19 cellular contexts compared by ENCODE assay signal in genomic region chr16:88359008-88359407, GRCh38. TPM values are rescaled to one million over a fixed set of nuclear protein-coding genes. Genes with fewer than 3 reads are reported as not detected.
DNase-seq lines count a peak whose midpoint lies in the region; ATAC-seq and TF ChIP-seq lines count a peak whose summit lies in the region.
"Had no signal": no experiment of that assay in that cellular context is flagged by ENCODE, and none has a peak within 500 bp of the region (broad histone marks: within the 10 kb centered on the region; RNA-seq: fewer than 3 reads in every experiment).

No MANE protein-coding gene starts in this region.

- H4K91ac ChIP-seq in neuronal stem cell (ENCODE audit: low read depth, low read length, poor library complexity) = no peak overlapping the region

- H3K9me3 ChIP-seq in left ventricle myocardium inferior (replicated peaks) = peaks cover 23% of the 10 kb centered on the region
- peaks cover 0 to 7% of the 10 kb centered on the region in 2 donors for H3K9me3 ChIP-seq in right atrium auricular region
- peaks cover 2 to 5% of the 10 kb centered on the region in 2 donors for H3K9me3 ChIP-seq in neuronal stem cell (replicated peaks in 1 of 2; ENCODE audit: control insufficient read depth in 2 of 2, insufficient read depth in 1 of 2, low read depth in 1 of 2, low read length in 2 of 2)
- no peaks in the 10 kb centered on the region for H3K9me3 ChIP-seq in suprapubic skin
- H3K9me3 ChIP-seq: MG63 had no signal

- no peak overlapping the region for H3K18ac ChIP-seq in neuronal stem cell (ENCODE audit: low read length)

- no peak overlapping the region for H2AFZ ChIP-seq in neuronal stem cell (ENCODE audit: low read length)
- H2AFZ ChIP-seq: GM23248 had no signal

- no peak overlapping the region for H3K9ac ChIP-seq in neuronal stem cell (ENCODE audit: low read depth, low read length, poor library complexity)
- H3K9ac ChIP-seq: GM23248 had no signal

- no peak overlapping the region for H3K4ac ChIP-seq in neuronal stem cell (ENCODE audit: low read length)

- H3K4me3 ChIP-seq in left ventricle myocardium inferior (no peak overlapping the region), right atrium auricular region (no peak overlapping the region), neuronal stem cell (ENCODE audit: low read length in 2 of 2) (no peak overlapping the region), suprapubic skin (no peak overlapping the region)
- H3K4me3 ChIP-seq: GM23248, MG63 had no signal

- no CpG with 5 or more reads among the region's 21 CpGs for WGBS in neuronal stem cell (ENCODE audit: extremely low coverage in 2 of 2, insufficient read length in 2 of 2, insufficient replicate concordance in 1 of 2), 2 donors
- 88% methylated on average over 21 of the region's 21 CpGs for WGBS in suprapubic skin

- intact Hi-C loops in left ventricle myocardium inferior (cut with micrococcal nuclease) (no loop called here), left colon (cut with DNase I, micrococcal nuclease) (no loop called here)

- H3K27me3 ChIP-seq in left ventricle myocardium inferior (ENCODE audit: low read depth) (peaks cover 49% of the 10 kb centered on the region), right atrium auricular region (no peaks in the 10 kb centered on the region), neuronal stem cell (ENCODE audit: control insufficient read depth in 3 of 3, insufficient read depth in 3 of 3, low read depth in 1 of 3, low read length in 3 of 3) (no peaks in the 10 kb centered on the region), suprapubic skin (peaks cover 3% of the 10 kb centered on the region)
- H3K27me3 ChIP-seq: MG63 had no signal

- DNase-seq in left ventricle myocardium inferior (peak; percentile 4), right atrium auricular region (ENCODE audit: low spot score) (no peak), dermis blood vessel endothelial cell (peak; percentile 14), neuronal stem cell (ENCODE audit: low spot score) (no peak), suprapubic skin (ENCODE audit: low spot score in 2 of 2) (no peak), nucleus accumbens (lab: John Stamatoyannopoulos, UW) (no peak), left colon (no peak), cortex of kidney (lab: John Stamatoyannopoulos, UW) (no peak)
- DNase-seq: CD4-positive, alpha-beta memory T cell; DND-41; GF-D8; GM23248; HFFc6; MG63; NCI-H1092 treated with DMSO at 0.1 percent for 48 hours; NCI-H1694; NCI-H2107; NCI-H226; NCI-H526 had no signal

- no peak for TF ChIP-seq EP300 in suprapubic skin (IDR thresholded peaks at IDR 0.05)

- H3K36me3 ChIP-seq in left ventricle myocardium inferior (no peaks in the 10 kb centered on the region), right atrium auricular region (no peaks in the 10 kb centered on the region), neuronal stem cell (replicated peaks in 1 of 2; ENCODE audit: control insufficient read depth in 2 of 2, insufficient read depth in 2 of 2, low read length in 2 of 2) (no peaks in the 10 kb centered on the region), suprapubic skin (no peaks in the 10 kb centered on the region)
- H3K36me3 ChIP-seq: MG63 had no signal

- TF ChIP-seq CTCF in left ventricle myocardium inferior (IDR thresholded peaks at IDR 0.05; ENCODE audit: borderline replicate concordance) (no peak), right atrium auricular region (IDR thresholded peaks at IDR 0.05) (no peak), suprapubic skin (IDR thresholded peaks at IDR 0.05) (no peak)

- no peak overlapping the region for H2BK15ac ChIP-seq in neuronal stem cell (ENCODE audit: low read length)

- H3K4me1 ChIP-seq in left ventricle myocardium inferior (no peaks in the 10 kb centered on the region), right atrium auricular region (no peaks in the 10 kb centered on the region), neuronal stem cell (ENCODE audit: control insufficient read depth in 2 of 2, insufficient read depth in 1 of 2, low read depth in 1 of 2, low read length in 2 of 2) (peaks cover 0 to 6% of the 10 kb centered on the region in 2 donors), suprapubic skin (no peaks in the 10 kb centered on the region)

- H2BK120ac ChIP-seq in neuronal stem cell (ENCODE audit: low read depth, low read length) = no peak overlapping the region

- H3K14ac ChIP-seq in neuronal stem cell (ENCODE audit: low read length) = no peak overlapping the region

- no peak overlapping the region for H2AK5ac ChIP-seq in neuronal stem cell (ENCODE audit: low read depth, low read length)

- H4K8ac ChIP-seq in neuronal stem cell (ENCODE audit: low read depth, low read length) = no peak overlapping the region

- H3K79me1 ChIP-seq in neuronal stem cell (ENCODE audit: low read depth, low read length) = no peaks in the 10 kb centered on the region

- H2BK12ac ChIP-seq in neuronal stem cell (ENCODE audit: low read length) = no peak overlapping the region

- H3K4me2 ChIP-seq in neuronal stem cell (ENCODE audit: insufficient read depth, low read length, poor library complexity, severe bottlenecking) = no peak overlapping the region

- H3K27ac ChIP-seq in left ventricle myocardium inferior (replicated peaks) = no peak overlapping the region
- H3K27ac ChIP-seq in right atrium auricular region = no peak overlapping the region
- no peak overlapping the region for H3K27ac ChIP-seq in neuronal stem cell (replicated peaks; ENCODE audit: low read length)
- no peak overlapping the region for H3K27ac ChIP-seq in suprapubic skin
- H3K27ac ChIP-seq: GM23248 had no signal

- no peak for ATAC-seq in left colon

- TF ChIP-seq POLR2A in suprapubic skin (IDR thresholded peaks at IDR 0.05) = no peak

- H3K23ac ChIP-seq in neuronal stem cell (ENCODE audit: low read depth, low read length, poor library complexity) = peak overlapping the region; percentile 86

- H2BK5ac ChIP-seq in neuronal stem cell (ENCODE audit: low read length) = no peak overlapping the region

RNA-seq across cellular contexts. Expression of gene ZNF469, which starts 23.8 kb away (rescaled TPM):
- total RNA-seq in left ventricle myocardium inferior = 0.74 TPM
- total RNA-seq in right atrium auricular region = under 1 TPM; 0.56 to 0.83 TPM
- total RNA-seq in dermis blood vessel endothelial cell = 0.79 and 1.0 TPM in 2 replicates
- 0.26 TPM for polyA plus RNA-seq in neuronal stem cell (2013, experiment 1 of 2)
- 0.29 TPM for polyA plus RNA-seq in neuronal stem cell (2013, experiment 2 of 2)
- total RNA-seq in suprapubic skin = under 1 TPM; 0.24 to 0.55 (median 0.41) TPM
- total RNA-seq in left colon = under 1 TPM; 0.27 to 0.70 TPM

Comparison
In these comparisons a context has a peak if more than half of its experiments do, and no peak if none do; other contexts are left out.
1. DNase-seq: peak in left ventricle myocardium inferior (single experiment) and dermis blood vessel endothelial cell (single experiment); none in right atrium auricular region (single experiment), neuronal stem cell (single experiment), suprapubic skin (0 of 2), nucleus accumbens (0 of 56), left colon (0 of 2) and cortex of kidney (single experiment).